1 cellular context compared by ENCODE assay signal in the genomic region with DNA sequence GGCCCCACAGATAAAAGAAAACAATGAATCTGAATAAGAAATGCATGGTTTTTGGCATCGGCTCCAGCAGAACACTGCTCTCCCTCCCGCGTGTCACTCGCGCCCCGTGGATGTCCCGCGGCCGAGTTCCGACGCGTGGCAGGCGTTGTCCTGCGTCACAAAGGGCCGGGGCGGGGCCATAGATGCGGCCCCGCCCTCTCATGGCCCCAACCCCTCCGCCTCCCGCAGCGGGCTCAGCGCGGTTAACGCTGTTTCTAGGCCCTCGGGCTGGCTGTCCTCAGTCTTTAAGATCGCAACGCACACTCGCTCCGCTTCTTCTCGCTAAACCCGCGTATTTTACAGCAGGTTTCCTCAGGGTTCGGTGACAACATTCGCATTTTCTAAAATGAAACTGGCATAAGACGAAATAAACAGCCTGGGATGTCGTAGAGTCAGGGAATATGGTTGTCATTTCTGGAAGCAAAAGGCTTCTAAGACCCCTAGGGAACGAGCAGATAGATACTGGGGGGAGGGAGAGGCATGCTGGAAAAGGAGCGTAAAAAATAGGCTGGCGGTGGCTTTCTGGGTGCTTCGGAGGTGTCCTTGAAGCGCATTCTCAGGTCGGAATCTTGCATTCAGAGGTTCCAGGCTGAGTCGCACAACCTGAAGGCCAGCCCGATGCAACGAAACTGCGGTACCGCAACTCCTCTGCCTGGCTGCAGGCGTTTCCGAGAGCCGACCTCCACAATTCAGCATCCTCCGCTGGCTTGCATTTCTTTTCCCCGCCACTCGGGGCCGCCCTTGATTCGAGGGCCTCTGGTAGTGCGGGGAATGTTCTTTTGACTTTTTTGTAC.
TF ChIP-seq lines count a peak whose summit lies in the region.

TSS of gene FKBP7 (minus strand) at position 159 of the 833 bp plus-strand sequence. CDS start at position 58, 101 bp downstream.

TF ChIP-seq in GM12878, 131 proteins besides CTCF, POLR2A, EP300 and RAD21 (continued from another document):
- no peak for TF ChIP-seq SIX5 (IDR thresholded peaks at IDR 0.05; ENCODE audit: low read depth, low read length, severe bottlenecking)
- peak; percentile 85 for TF ChIP-seq SMARCA5 (IDR thresholded peaks at IDR 0.05)
- TF ChIP-seq, protein P1, sequence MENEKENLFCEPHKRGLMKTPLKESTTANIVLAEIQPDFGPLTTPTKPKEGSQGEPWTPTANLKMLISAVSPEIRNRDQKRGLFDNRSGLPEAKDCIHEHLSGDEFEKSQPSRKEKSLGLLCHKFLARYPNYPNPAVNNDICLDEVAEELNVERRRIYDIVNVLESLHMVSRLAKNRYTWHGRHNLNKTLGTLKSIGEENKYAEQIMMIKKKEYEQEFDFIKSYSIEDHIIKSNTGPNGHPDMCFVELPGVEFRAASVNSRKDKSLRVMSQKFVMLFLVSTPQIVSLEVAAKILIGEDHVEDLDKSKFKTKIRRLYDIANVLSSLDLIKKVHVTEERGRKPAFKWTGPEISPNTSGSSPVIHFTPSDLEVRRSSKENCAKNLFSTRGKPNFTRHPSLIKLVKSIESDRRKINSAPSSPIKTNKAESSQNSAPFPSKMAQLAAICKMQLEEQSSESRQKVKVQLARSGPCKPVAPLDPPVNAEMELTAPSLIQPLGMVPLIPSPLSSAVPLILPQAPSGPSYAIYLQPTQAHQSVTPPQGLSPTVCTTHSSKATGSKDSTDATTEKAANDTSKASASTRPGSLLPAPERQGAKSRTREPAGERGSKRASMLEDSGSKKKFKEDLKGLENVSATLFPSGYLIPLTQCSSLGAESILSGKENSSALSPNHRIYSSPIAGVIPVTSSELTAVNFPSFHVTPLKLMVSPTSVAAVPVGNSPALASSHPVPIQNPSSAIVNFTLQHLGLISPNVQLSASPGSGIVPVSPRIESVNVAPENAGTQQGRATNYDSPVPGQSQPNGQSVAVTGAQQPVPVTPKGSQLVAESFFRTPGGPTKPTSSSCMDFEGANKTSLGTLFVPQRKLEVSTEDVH (IDR thresholded peaks at IDR 0.05; ENCODE audit: low read depth, partially characterized antibody), result no peak
- TF ChIP-seq MYB (IDR thresholded peaks at IDR 0.05; ENCODE audit: borderline replicate concordance, low read depth, low read length), result no peak
- TF ChIP-seq ZNF384 (IDR thresholded peaks at IDR 0.05; ENCODE audit: borderline replicate concordance, low read depth, low read length), result peak; percentile 26; the same call in 1 of the 2 replicates
- peak; percentile 87; the same call in 1 of the 2 replicates for TF ChIP-seq RCOR1 (conservative IDR thresholded peaks at IDR 0.05; ENCODE audit: low read depth, low read length)
- peak; percentile 53; the same call in 1 of the 2 replicates for TF ChIP-seq SMC3 (IDR thresholded peaks at IDR 0.05; ENCODE audit: borderline replicate concordance, low read length)
- 0 out of 2 replicates have a peak, but pooled peaks have one; percentile 29 for TF ChIP-seq TBL1XR1 (IDR thresholded peaks at IDR 0.05; ENCODE audit: low read depth, low read length)
- TF ChIP-seq JUNB (IDR thresholded peaks at IDR 0.05), result no peak
- peak; percentile 96 for TF ChIP-seq RBBP5 (conservative IDR thresholded peaks at IDR 0.05)
- TF ChIP-seq POLR2AphosphoS5 (IDR thresholded peaks at IDR 0.05; ENCODE audit: low read length), result peak; percentile 66
- no peak for TF ChIP-seq KDM1A (IDR thresholded peaks at IDR 0.05; ENCODE audit: borderline replicate concordance)
- TF ChIP-seq HDAC6 (IDR thresholded peaks at IDR 0.05; ENCODE audit: unreplicated experiment), result no peak
- 0 out of 2 replicates have a peak, but pooled peaks have one; percentile 28 for TF ChIP-seq RELB (IDR thresholded peaks at IDR 0.05; ENCODE audit: low read depth)
- 0 out of 3 replicates have a peak, but pooled peaks of 1 of the 2 experiments have one; percentile 19 for TF ChIP-seq EGR1 (IDR thresholded peaks at IDR 0.05; ENCODE audit: borderline replicate concordance in 1 of 2, low read depth in 2 of 2, low read length in 2 of 2)
- peak; percentile 32 for TF ChIP-seq SKIL (IDR thresholded peaks at IDR 0.05; ENCODE audit: low read depth, poor library complexity, severe bottlenecking)
- no peak for TF ChIP-seq HDAC2 (IDR thresholded peaks at IDR 0.05)
- peak; percentile 99 for TF ChIP-seq ASH2L (IDR thresholded peaks at IDR 0.05; ENCODE audit: borderline replicate concordance, low read depth)
- TF ChIP-seq SIN3A (IDR thresholded peaks at IDR 0.05; ENCODE audit: low read depth, low read length), result peak; percentile 7; the same call in 1 of the 2 replicates
- peak; percentile 91 for TF ChIP-seq MXI1 (IDR thresholded peaks at IDR 0.05; ENCODE audit: low read depth, low read length)
- no peak for TF ChIP-seq ZNF24 (IDR thresholded peaks at IDR 0.05)
- TF ChIP-seq IKZF2 (IDR thresholded peaks at IDR 0.05), result peak in 1 of 2 experiments; percentile 88
- TF ChIP-seq YY1 (IDR thresholded peaks at IDR 0.05; ENCODE audit: low read depth, low read length), result peak; percentile 54; the same call in 1 of the 2 replicates
- peak; percentile 80; the same call in 1 of the 2 replicates for TF ChIP-seq ZNF687 (IDR thresholded peaks at IDR 0.05)
- TF ChIP-seq SMAD1 (IDR thresholded peaks at IDR 0.05; ENCODE audit: low read depth, partially characterized antibody), result no peak
